10 cellular contexts compared by ENCODE assay signal in genomic region chr15:90988249-90988648, GRCh38. TPM values are rescaled to one million over a fixed set of nuclear protein-coding genes. Genes with fewer than 3 reads are reported as not detected.
DNase-seq lines count a peak whose midpoint lies in the region; ATAC-seq, FAIRE-seq and TF ChIP-seq lines count a peak whose summit lies in the region.
"Had no signal": no experiment of that assay in that cellular context is flagged by ENCODE, and none has a peak within 500 bp of the region (broad histone marks: within the 10 kb centered on the region; RNA-seq: fewer than 3 reads in every experiment).

No MANE protein-coding gene starts in this region.

- in situ Hi-C loops in K562 (cut with MboI), result no loop called here
- in situ Hi-C loops in brain microvascular endothelial cell (cut with HindIII; ENCODE audit: low pct_ligation_motif_present, low sequenced_read_pairs), result no loop called here

- H3K27ac Mint-ChIP-seq in T-helper 2 cell treated with Interferon-gamma antibody and Interleukin-4, amounts not matched to agents 5 μg/mL and 100 μg/mL, for 36 hours, result peak overlapping the region; percentile 79
- H3K27ac Mint-ChIP-seq in progenitor cell of endocrine pancreas, result peak overlapping the region; percentile 18
- H3K27ac Mint-ChIP-seq: activated naive CD8-positive, alpha-beta T cell had no signal

- no peaks in the 10 kb centered on the region for H3K9me3 ChIP-seq in K562 (replicated peaks; ENCODE audit: control insufficient read depth, insufficient read depth, low read depth, low read length)
- H3K9me3 ChIP-seq: upper lobe of left lung had no signal

- H3K4me3 ChIP-seq in K562, result no peak overlapping the region
- no peak overlapping the region for H3K4me3 ChIP-seq in brain microvascular endothelial cell (ENCODE audit: low read depth, low read length)
- H3K4me3 ChIP-seq: upper lobe of left lung had no signal

- H3K27me3 ChIP-seq in K562 (ENCODE audit: control insufficient read depth in 2 of 2, insufficient read depth in 2 of 2, low read length in 2 of 2) (no peaks in the 10 kb centered on the region), brain microvascular endothelial cell (replicated peaks) (no peaks in the 10 kb centered on the region)
- H3K27me3 ChIP-seq: upper lobe of left lung had no signal

- TF ChIP-seq POLR2A in K562 (conservative IDR thresholded peaks at IDR 0.05), result no peak

- H3K9me1 ChIP-seq in K562 (ENCODE audit: control insufficient read depth, insufficient read depth, low read length), result no peaks in the 10 kb centered on the region

- peak overlapping the region; percentile 34 for H3K4me3 Mint-ChIP-seq in T-helper 2 cell treated with Interferon-gamma antibody and Interleukin-4, amounts not matched to agents 5 μg/mL and 100 μg/mL, for 36 hours
- H3K4me3 Mint-ChIP-seq in progenitor cell of endocrine pancreas (ENCODE audit: low read depth), result peak overlapping the region; percentile 3
- H3K4me3 Mint-ChIP-seq: activated naive CD8-positive, alpha-beta T cell had no signal

- TF ChIP-seq RAD21 in K562 (CRISPR knock-in tag; conservative IDR thresholded peaks at IDR 0.05 in 1 of 2, IDR thresholded peaks at IDR 0.05 in 1 of 2), result no peak

- no peaks in the 10 kb centered on the region for H3K27me3 Mint-ChIP-seq in T-helper 2 cell treated with Interferon-gamma antibody and Interleukin-4, amounts not matched to agents 5 μg/mL and 100 μg/mL, for 36 hours (ENCODE audit: low read depth)
- no peaks in the 10 kb centered on the region for H3K27me3 Mint-ChIP-seq in progenitor cell of endocrine pancreas
- H3K27me3 Mint-ChIP-seq: activated naive CD8-positive, alpha-beta T cell had no signal

- H3K9me3 Mint-ChIP-seq in T-helper 2 cell treated with Interferon-gamma antibody and Interleukin-4, amounts not matched to agents 5 μg/mL and 100 μg/mL, for 36 hours, result no peaks in the 10 kb centered on the region
- no peaks in the 10 kb centered on the region for H3K9me3 Mint-ChIP-seq in progenitor cell of endocrine pancreas (ENCODE audit: low read depth)

- no peak for TF ChIP-seq EP300 in K562 (IDR thresholded peaks at IDR 0.05; ENCODE audit: low read length)

- POLR2A ChIA-PET in K562 (lab: Yijun Ruan, JAX), result interaction anchor here (1.1 to 5.6 kb wide), 7 partner anchors 9 to 34 kb away, joined by 3 to 51 read pairs (median 5); partner anchors contain the start of gene VPS33B

- WGBS in K562 (ENCODE audit: insufficient coverage, low coverage, missing lambda C conversion rate), result 29% methylated on average over 6 of the region's 6 CpGs

- DNase-seq in T-helper 2 cell treated with Interferon-gamma antibody and Interleukin-4, amounts not matched to agents 5 μg/mL and 100 μg/mL, for 36 hours (ENCODE audit: low spot score), result no peak
- DNase-seq in T-helper 2 cell (no peak), NCI-H526 treated with DMSO at 0.1 percent for 48 hours (lab: John Stamatoyannopoulos, UW) (peak; percentile 45), K562 (ENCODE audit: extremely low read depth in 1 of 4, low spot score in 3 of 4) (peak in 2 of 4 experiments; percentile 30 to 45), progenitor cell of endocrine pancreas (ENCODE audit: low spot score, unreplicated experiment) (no peak), brain microvascular endothelial cell (no peak), GDM1 (lab: John Stamatoyannopoulos, UW) (no peak), D341Med (ENCODE audit: low spot score) (no peak)
- DNase-seq: upper lobe of left lung had no signal

- no peak for FAIRE-seq in K562 (lab: Jason Lieb, UNC)

- peaks cover 28 to 29% of the 10 kb centered on the region in 2 experiments; a peak in 4 of 5 replicates for H3K4me1 ChIP-seq in K562 (replicated peaks in 1 of 2; ENCODE audit: control insufficient read depth in 2 of 2, insufficient read depth in 2 of 2, low read length in 2 of 2)

- peak overlapping the region; percentile 48; the same call in 1 of the 2 replicates for H3K4me2 ChIP-seq in K562 (ENCODE audit: insufficient read depth, low read length)

- H3K36me3 Mint-ChIP-seq in T-helper 2 cell treated with Interferon-gamma antibody and Interleukin-4, amounts not matched to agents 5 μg/mL and 100 μg/mL, for 36 hours (ENCODE audit: low read depth), result peaks cover 34% of the 10 kb centered on the region
- peaks cover 7% of the 10 kb centered on the region for H3K36me3 Mint-ChIP-seq in progenitor cell of endocrine pancreas (ENCODE audit: insufficient read depth)
- H3K36me3 Mint-ChIP-seq: activated naive CD8-positive, alpha-beta T cell had no signal

- H3K79me2 ChIP-seq in K562 (ENCODE audit: control insufficient read depth, insufficient read depth, low read length), result peaks cover 100% of the 10 kb centered on the region

- BruUV-seq in K562 (replicated peaks; lab: Mats Ljungman, UMichigan), result no TSS peak

- no peak for TF ChIP-seq CTCF in K562 (IDR thresholded peaks at IDR 0.05 in 2 of 3, conservative IDR thresholded peaks at IDR 0.05 in 1 of 3; ENCODE audit: insufficient read depth in 2 of 3, low read depth in 1 of 3, low read length in 3 of 3)
- no peak for TF ChIP-seq CTCF in progenitor cell of endocrine pancreas (IDR thresholded peaks at IDR 0.05; ENCODE audit: unreplicated experiment)
- no peak for TF ChIP-seq CTCF in brain microvascular endothelial cell (IDR thresholded peaks at IDR 0.05; ENCODE audit: low read depth, low read length, missing control alignments)

- peak overlapping the region; percentile 4 to 46; a peak in 2 of 4 replicates for H3K9ac ChIP-seq in K562 (ENCODE audit: insufficient read depth in 1 of 2, low read depth in 2 of 2, low read length in 2 of 2)

- intact Hi-C loops in K562 (cut with micrococcal nuclease), result no loop called here

- H4K20me1 ChIP-seq in K562 (replicated peaks; ENCODE audit: control insufficient read depth, insufficient read depth, low read length), result peaks cover 9% of the 10 kb centered on the region; the same call in 1 of the 2 replicates

- CTCF ChIA-PET in K562 (lab: Yijun Ruan, JAX; ENCODE audit: low intra/inter-chr PET ratio), result interaction anchor here (1.0 kb wide), 1 partner anchor 664 kb away, joined by 3 read pairs; no protein-coding TSS in a partner anchor

- no peak overlapping the region for H2AFZ ChIP-seq in K562 (ENCODE audit: low read depth, low read length)

- H3K36me3 ChIP-seq in K562 (ENCODE audit: control insufficient read depth, insufficient read depth, low read length) (peaks cover 35% of the 10 kb centered on the region), brain microvascular endothelial cell (replicated peaks) (no peaks in the 10 kb centered on the region)
- H3K36me3 ChIP-seq: upper lobe of left lung had no signal

- H3K27ac ChIP-seq in K562 (ENCODE audit: extremely low read depth, low read depth, low read length), result peak overlapping the region; percentile 6; the same call in 2 of the 3 replicates
- no peak overlapping the region for H3K27ac ChIP-seq in brain microvascular endothelial cell
- H3K27ac ChIP-seq: upper lobe of left lung had no signal

- H3K4me1 Mint-ChIP-seq in T-helper 2 cell treated with Interferon-gamma antibody and Interleukin-4, amounts not matched to agents 5 μg/mL and 100 μg/mL, for 36 hours (ENCODE audit: low read depth), result peaks cover 47% of the 10 kb centered on the region
- H3K4me1 Mint-ChIP-seq in progenitor cell of endocrine pancreas (ENCODE audit: low read depth), result peaks cover 31% of the 10 kb centered on the region

- peak; percentile 55 for ATAC-seq in K562

RNA-seq across cellular contexts. Expression of gene PRC1, which starts 6.1 kb away (rescaled TPM):
- total RNA-seq in K562 (2011; cell fraction: chromatin; rRNA removed; ENCODE audit: low replicate concordance), result 402 and 749 TPM in 2 replicates
- 233 and 300 TPM in 2 replicates for total RNA-seq in K562 (2011; cell fraction: nucleolus; rRNA removed)
- total RNA-seq in K562 (2011; cell fraction: nucleoplasm; rRNA removed), result 292 and 338 TPM in 2 replicates
- total RNA-seq in K562 (2014; rRNA removed) (226 and 263 TPM in 2 replicates), K562 (2014; rRNA removed; fragmentation: Illumina TruSeq; extraction: Trizol) (201 and 210 TPM in 2 replicates), K562 (2015; rRNA removed; fragmentation: Illumina TruSeq; extraction: Trizol) (223 and 228 TPM in 2 replicates), K562 (2021) (150 and 181 TPM in 2 replicates), progenitor cell of endocrine pancreas (79.1 and 81.5 TPM in 2 replicates)
- polyA plus RNA-seq in K562 (2011; rRNA removed) (391 and 460 TPM in 2 replicates), K562 (2014; fragmentation: Illumina TruSeq; extraction: Trizol) (248 and 284 TPM in 2 replicates), K562 (2014; fragmentation: Nextera tagmentation; extraction: Ambion mirVana) (100 to 1,000 TPM; 156 to 240 TPM), K562 (2014; rRNA removed) (256 and 264 TPM in 2 replicates)
- polyA plus RNA-seq in K562 (2011; cell fraction: cytosol; rRNA removed), result 329 and 446 TPM in 2 replicates
- 1,023 and 1,561 TPM in 2 replicates for polyA plus RNA-seq in K562 (2011; cell fraction: nucleus; rRNA removed)
- 176 and 186 TPM in 2 replicates for polyA plus RNA-seq in K562 (2012)
- polyA minus RNA-seq in K562 (2011; rRNA and poly(A)+ RNA removed), result 342 and 344 TPM in 2 replicates
- 145 and 166 TPM in 2 replicates for polyA minus RNA-seq in K562 (2011; cell fraction: cytosol; rRNA and poly(A)+ RNA removed)
- 175 and 402 TPM in 2 replicates for polyA minus RNA-seq in K562 (2011; cell fraction: nucleus; rRNA and poly(A)+ RNA removed)

RNA-seq across cellular contexts. Expression of gene RCCD1, which starts 33.6 kb away (rescaled TPM):
- 100 and 115 TPM in 2 replicates for total RNA-seq in K562 (2011; cell fraction: chromatin; rRNA removed; ENCODE audit: low replicate concordance)
- 74.7 and 75.5 TPM in 2 replicates for total RNA-seq in K562 (2011; cell fraction: nucleolus; rRNA removed)
- total RNA-seq in K562 (2011; cell fraction: nucleoplasm; rRNA removed), result 86.9 and 97.7 TPM in 2 replicates
- total RNA-seq in K562 (2014; rRNA removed), result 38.1 and 41.2 TPM in 2 replicates
- total RNA-seq in K562 (2014; rRNA removed; fragmentation: Illumina TruSeq; extraction: Trizol), result 17.0 and 18.0 TPM in 2 replicates
- total RNA-seq in K562 (2015; rRNA removed; fragmentation: Illumina TruSeq; extraction: Trizol), result 16.7 and 23.7 TPM in 2 replicates
- 44.0 and 45.9 TPM in 2 replicates for total RNA-seq in K562 (2021)
- polyA plus RNA-seq in K562 (2011; rRNA removed), result 28.5 and 39.6 TPM in 2 replicates
- polyA plus RNA-seq in K562 (2011; cell fraction: cytosol; rRNA removed), result 17.6 and 22.6 TPM in 2 replicates
- polyA plus RNA-seq in K562 (2011; cell fraction: nucleus; rRNA removed), result 232 and 244 TPM in 2 replicates
- 41.3 and 51.9 TPM in 2 replicates for polyA plus RNA-seq in K562 (2012)
- 22.3 and 24.7 TPM in 2 replicates for polyA plus RNA-seq in K562 (2014; fragmentation: Illumina TruSeq; extraction: Trizol)
- polyA plus RNA-seq in K562 (2014; fragmentation: Nextera tagmentation; extraction: Ambion mirVana), result 10 to 100 TPM; 11.1 to 12.2 TPM
- polyA plus RNA-seq in K562 (2014; rRNA removed), result 45.2 and 51.4 TPM in 2 replicates
- polyA minus RNA-seq in K562 (2011; rRNA and poly(A)+ RNA removed), result 10.3 and 13.1 TPM in 2 replicates
- polyA minus RNA-seq in K562 (2011; cell fraction: cytosol; rRNA and poly(A)+ RNA removed), result 9.4 and 12.6 TPM in 2 replicates
- 25.3 and 29.9 TPM in 2 replicates for polyA minus RNA-seq in K562 (2011; cell fraction: nucleus; rRNA and poly(A)+ RNA removed)
- 20.6 and 23.0 TPM in 2 replicates for total RNA-seq in progenitor cell of endocrine pancreas

RNA-seq across cellular contexts. Expression of gene VPS33B, which starts 34.1 kb away (rescaled TPM):
- 35.4 and 57.8 TPM in 2 replicates for total RNA-seq in K562 (2011; cell fraction: chromatin; rRNA removed; ENCODE audit: low replicate concordance)
- 34.5 and 42.0 TPM in 2 replicates for total RNA-seq in K562 (2011; cell fraction: nucleolus; rRNA removed)
- total RNA-seq in K562 (2011; cell fraction: nucleoplasm; rRNA removed), result 28.3 and 30.4 TPM in 2 replicates
- 9.4 and 10.2 TPM in 2 replicates for total RNA-seq in K562 (2014; rRNA removed)
- total RNA-seq in K562 (2014; rRNA removed; fragmentation: Illumina TruSeq; extraction: Trizol), result 14.3 and 14.8 TPM in 2 replicates
- total RNA-seq in K562 (2015; rRNA removed; fragmentation: Illumina TruSeq; extraction: Trizol), result 13.0 and 13.5 TPM in 2 replicates
- 19.6 and 19.9 TPM in 2 replicates for total RNA-seq in K562 (2021)
- polyA plus RNA-seq in K562 (2011; rRNA removed), result 25.5 and 28.0 TPM in 2 replicates
- 12.5 and 12.9 TPM in 2 replicates for polyA plus RNA-seq in K562 (2011; cell fraction: cytosol; rRNA removed)
- 34.8 and 45.4 TPM in 2 replicates for polyA plus RNA-seq in K562 (2011; cell fraction: nucleus; rRNA removed)
- polyA plus RNA-seq in K562 (2012), result 22.2 and 32.7 TPM in 2 replicates
- 12.4 and 16.3 TPM in 2 replicates for polyA plus RNA-seq in K562 (2014; fragmentation: Illumina TruSeq; extraction: Trizol)
- 10 to 100 TPM in 1 of 2 experiments, 1 to 10 TPM in 1; 9.8 to 10.7 TPM for polyA plus RNA-seq in K562 (2014; fragmentation: Nextera tagmentation; extraction: Ambion mirVana)
- polyA plus RNA-seq in K562 (2014; rRNA removed), result 12.7 and 15.1 TPM in 2 replicates
- 13.7 and 22.8 TPM in 2 replicates for polyA minus RNA-seq in K562 (2011; rRNA and poly(A)+ RNA removed)
- 4.2 and 20.6 TPM in 2 replicates for polyA minus RNA-seq in K562 (2011; cell fraction: cytosol; rRNA and poly(A)+ RNA removed)
- 7.9 and 12.8 TPM in 2 replicates for polyA minus RNA-seq in K562 (2011; cell fraction: nucleus; rRNA and poly(A)+ RNA removed)
- total RNA-seq in progenitor cell of endocrine pancreas, result 28.0 and 33.3 TPM in 2 replicates

RNA-seq across cellular contexts. Expression of gene UNC45A, which starts 53.2 kb away (rescaled TPM):
- 131 and 331 TPM in 2 replicates for total RNA-seq in K562 (2011; cell fraction: chromatin; rRNA removed; ENCODE audit: low replicate concordance)
- 205 and 228 TPM in 2 replicates for total RNA-seq in K562 (2011; cell fraction: nucleolus; rRNA removed)
- 113 and 152 TPM in 2 replicates for total RNA-seq in K562 (2011; cell fraction: nucleoplasm; rRNA removed)
- 59.8 and 65.2 TPM in 2 replicates for total RNA-seq in K562 (2014; rRNA removed)
- 19.2 and 22.6 TPM in 2 replicates for total RNA-seq in K562 (2014; rRNA removed; fragmentation: Illumina TruSeq; extraction: Trizol)
- total RNA-seq in K562 (2015; rRNA removed; fragmentation: Illumina TruSeq; extraction: Trizol), result 47.7 and 52.5 TPM in 2 replicates
- 79.0 and 79.3 TPM in 2 replicates for total RNA-seq in K562 (2021)
- 43.7 and 56.7 TPM in 2 replicates for polyA plus RNA-seq in K562 (2011; rRNA removed)
- 46.7 and 62.9 TPM in 2 replicates for polyA plus RNA-seq in K562 (2011; cell fraction: cytosol; rRNA removed)
- 163 and 164 TPM in 2 replicates for polyA plus RNA-seq in K562 (2011; cell fraction: nucleus; rRNA removed)
- 75.1 and 75.7 TPM in 2 replicates for polyA plus RNA-seq in K562 (2012)
- 35.7 and 46.7 TPM in 2 replicates for polyA plus RNA-seq in K562 (2014; fragmentation: Illumina TruSeq; extraction: Trizol)
- 10 to 100 TPM; 22.4 to 23.1 TPM for polyA plus RNA-seq in K562 (2014; fragmentation: Nextera tagmentation; extraction: Ambion mirVana)
- 54.5 and 55.5 TPM in 2 replicates for polyA plus RNA-seq in K562 (2014; rRNA removed)
- polyA minus RNA-seq in K562 (2011; rRNA and poly(A)+ RNA removed), result 51.9 and 58.7 TPM in 2 replicates
- 50.4 and 51.9 TPM in 2 replicates for polyA minus RNA-seq in K562 (2011; cell fraction: cytosol; rRNA and poly(A)+ RNA removed)
- polyA minus RNA-seq in K562 (2011; cell fraction: nucleus; rRNA and poly(A)+ RNA removed), result 51.0 and 77.4 TPM in 2 replicates
- 83.4 and 90.6 TPM in 2 replicates for total RNA-seq in progenitor cell of endocrine pancreas

RNA-seq across cellular contexts. Expression of gene HDDC3, which starts 55.9 kb away (rescaled TPM):
- total RNA-seq in K562 (2011; cell fraction: chromatin; rRNA removed; ENCODE audit: low replicate concordance), result 27.3 and 60.3 TPM in 2 replicates
- total RNA-seq in K562 (2011; cell fraction: nucleolus; rRNA removed), result 59.5 and 62.4 TPM in 2 replicates
- 46.9 and 47.9 TPM in 2 replicates for total RNA-seq in K562 (2011; cell fraction: nucleoplasm; rRNA removed)
- 54.1 and 64.9 TPM in 2 replicates for total RNA-seq in K562 (2014; rRNA removed)
- 28.2 and 33.0 TPM in 2 replicates for total RNA-seq in K562 (2014; rRNA removed; fragmentation: Illumina TruSeq; extraction: Trizol)
- total RNA-seq in K562 (2015; rRNA removed; fragmentation: Illumina TruSeq; extraction: Trizol), result 36.6 and 36.9 TPM in 2 replicates
- 42.6 and 43.0 TPM in 2 replicates for total RNA-seq in K562 (2021)
- 30.8 and 33.4 TPM in 2 replicates for polyA plus RNA-seq in K562 (2011; rRNA removed)
- 37.1 and 49.7 TPM in 2 replicates for polyA plus RNA-seq in K562 (2011; cell fraction: cytosol; rRNA removed)
- polyA plus RNA-seq in K562 (2011; cell fraction: nucleus; rRNA removed), result 37.0 and 41.5 TPM in 2 replicates
- polyA plus RNA-seq in K562 (2012), result 29.7 and 31.4 TPM in 2 replicates
- 51.7 and 54.2 TPM in 2 replicates for polyA plus RNA-seq in K562 (2014; fragmentation: Illumina TruSeq; extraction: Trizol)
- 10 to 100 TPM; 14.9 to 21.3 TPM for polyA plus RNA-seq in K562 (2014; fragmentation: Nextera tagmentation; extraction: Ambion mirVana)
- polyA plus RNA-seq in K562 (2014; rRNA removed), result 55.8 and 65.8 TPM in 2 replicates
- 21.5 and 26.2 TPM in 2 replicates for polyA minus RNA-seq in K562 (2011; rRNA and poly(A)+ RNA removed)
- polyA minus RNA-seq in K562 (2011; cell fraction: cytosol; rRNA and poly(A)+ RNA removed), result 10.3 and 15.1 TPM in 2 replicates
- 28.9 and 44.4 TPM in 2 replicates for polyA minus RNA-seq in K562 (2011; cell fraction: nucleus; rRNA and poly(A)+ RNA removed)
- 14.5 and 16.6 TPM in 2 replicates for total RNA-seq in progenitor cell of endocrine pancreas
